ENCODE assay signal across 8 cellular contexts in the genomic region with DNA sequence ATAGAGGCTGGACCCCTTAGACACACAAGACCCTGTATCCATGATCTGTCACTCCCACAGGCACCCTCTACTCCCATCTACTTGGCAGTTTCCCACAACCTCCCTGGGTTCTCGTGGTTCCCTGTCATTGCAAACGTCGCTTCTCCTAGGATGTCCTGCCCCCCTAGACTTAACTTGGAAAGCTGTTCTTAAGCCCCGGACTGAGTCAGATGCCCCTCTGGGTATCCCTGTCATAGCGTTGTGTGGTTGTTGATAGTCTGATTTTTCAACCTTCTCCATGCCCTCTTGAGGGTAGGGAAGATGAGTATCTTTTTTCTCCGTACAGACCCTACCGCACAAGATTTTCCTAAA. TPM values are rescaled to one million over a fixed set of nuclear protein-coding genes. Genes with fewer than 3 reads are reported as not detected.
A peak's percentile ranks its signal among the peaks of the same experiment; 100 is the strongest.
DNase-seq lines count a peak whose midpoint lies in the region; ATAC-seq, FAIRE-seq and TF ChIP-seq lines count a peak whose summit lies in the region.

No MANE protein-coding gene starts in this region.

- no peak for TF ChIP-seq RAD21 in GM12878 (IDR thresholded peaks at IDR 0.05; ENCODE audit: insufficient read depth, low read depth, low read length)

- peak overlapping the region; percentile 58 for H3K4me2 ChIP-seq in KMS-11
- H3K4me2 ChIP-seq in GM12878 (ENCODE audit: control insufficient read depth, insufficient read depth) = peak overlapping the region; percentile 66

- no peak for FAIRE-seq in GM12878 (lab: Jason Lieb, UNC)

- TF ChIP-seq CTCF in KMS-11 (conservative IDR thresholded peaks at IDR 0.05; ENCODE audit: low read depth, low read length) (no peak), GM12878 (IDR thresholded peaks at IDR 0.05 in 2 of 3, conservative IDR thresholded peaks at IDR 0.05 in 1 of 3; ENCODE audit: control insufficient read depth in 2 of 3, extremely low read depth in 1 of 3, insufficient read depth in 1 of 3, low read depth in 3 of 3, low read length in 3 of 3) (no peak)

- no peaks in the 10 kb centered on the region for H3K27me3 Mint-ChIP-seq in activated CD8-positive, alpha-beta memory T cell treated with anti-CD3 and anti-CD28 coated beads, Interleukin-2, amount 10 ng/mL, durations not matched to agents 7 days and 5 days
- H3K27me3 Mint-ChIP-seq in memory B cell = no peaks in the 10 kb centered on the region

- H3K79me2 ChIP-seq in KMS-11 (ENCODE audit: insufficient read depth, low read depth) (peaks cover 40% of the 10 kb centered on the region), GM12878 (ENCODE audit: control insufficient read depth, insufficient read depth, low read length) (peaks cover 39% of the 10 kb centered on the region)

- intact Hi-C loops in GM12878 (cut with micrococcal nuclease; ENCODE audit: unreplicated experiment) = loop anchor here (5.0 kb wide), 2 partner anchors 100 to 125 kb away; a partner anchor contains a TSS

- H3K36me3 ChIP-seq in KMS-11 (ENCODE audit: insufficient read depth) (no peaks in the 10 kb centered on the region), GM12878 (ENCODE audit: control insufficient read depth in 2 of 2, insufficient read depth in 2 of 2, low read length in 1 of 2) (peaks cover 0 to 2% of the 10 kb centered on the region in 2 experiments; a peak in 3 of 4 replicates)

- SMC1A ChIA-PET in GM12878 (lab: Charles Lee; ENCODE audit: uncharacterized antibody, unreplicated experiment) = interaction anchor here (1.0 to 8.4 kb wide), 6 partner anchors 10 to 108 kb away, joined by 3 to 57 read pairs (median 4); no protein-coding TSS in a partner anchor

- no TSS peak for BruUV-seq in GM12878 (replicated peaks; lab: Mats Ljungman, UMichigan)

- H4K20me1 ChIP-seq in KMS-11 (ENCODE audit: insufficient read depth) (no peaks in the 10 kb centered on the region), GM12878 (ENCODE audit: control insufficient read depth, insufficient read depth) (no peaks in the 10 kb centered on the region; the same call in 1 of the 2 replicates)

- no peaks in the 10 kb centered on the region for H3K9me3 Mint-ChIP-seq in activated CD8-positive, alpha-beta memory T cell treated with anti-CD3 and anti-CD28 coated beads, Interleukin-2, amount 10 ng/mL, durations not matched to agents 7 days and 5 days (ENCODE audit: low read depth)
- no peaks in the 10 kb centered on the region for H3K9me3 Mint-ChIP-seq in memory B cell

- peak overlapping the region; percentile 87; the same call in 1 of the 2 replicates for H3K27ac ChIP-seq in KMS-11
- H3K27ac ChIP-seq in GM12878 (ENCODE audit: control insufficient read depth, insufficient read depth) = no peak overlapping the region; the same call in 1 of the 2 replicates

- ATAC-seq in activated CD8-positive, alpha-beta memory T cell treated with anti-CD3 and anti-CD28 coated beads, Interleukin-2, amount 10 ng/mL, durations not matched to agents 7 days and 5 days = peak; percentile 1
- ATAC-seq in GM12878 = peak; percentile 2
- ATAC-seq in memory B cell (ENCODE audit: low read depth) = no peak

- no peaks in the 10 kb centered on the region for H3K9me3 ChIP-seq in GM12878 (replicated peaks; ENCODE audit: control insufficient read depth, insufficient read depth, low read length)

- RAD21 ChIA-PET in GM12878 (lab: Charles Lee; ENCODE audit: unreplicated experiment) = interaction anchor here (1.8 to 4.4 kb wide), 2 partner anchors 61 to 85 kb away, joined by 12 to 32 read pairs; no protein-coding TSS in a partner anchor

- in situ Hi-C loops in GM12878 (cut with MboI) = loop anchor here (5.0 kb wide), 2 partner anchors 85 to 360 kb away; no protein-coding TSS in a partner anchor

- no peak for TF ChIP-seq EP300 in GM12878 (IDR thresholded peaks at IDR 0.05; ENCODE audit: borderline replicate concordance in 1 of 2, control insufficient read depth in 1 of 2, low read depth in 2 of 2, low read length in 2 of 2)

- H3K27me3 ChIP-seq in KMS-11 (ENCODE audit: insufficient read depth, low read depth) (no peaks in the 10 kb centered on the region), GM12878 (replicated peaks in 1 of 2; ENCODE audit: control insufficient read depth in 2 of 2, insufficient read depth in 2 of 2, low read length in 1 of 2) (no peaks in the 10 kb centered on the region)

- H3K9ac ChIP-seq in KMS-11 (peak overlapping the region; percentile 92; the same call in 1 of the 2 replicates), GM12878 (ENCODE audit: control insufficient read depth, insufficient read depth, low read length) (no peak overlapping the region; the same call in 1 of the 2 replicates)

- peak overlapping the region; percentile 81 for H3K4me3 Mint-ChIP-seq in activated CD8-positive, alpha-beta memory T cell treated with anti-CD3 and anti-CD28 coated beads, Interleukin-2, amount 10 ng/mL, durations not matched to agents 7 days and 5 days
- peak overlapping the region; percentile 0 for H3K4me3 Mint-ChIP-seq in memory B cell

- H3K36me3 Mint-ChIP-seq in activated CD8-positive, alpha-beta memory T cell treated with anti-CD3 and anti-CD28 coated beads, Interleukin-2, amount 10 ng/mL, durations not matched to agents 7 days and 5 days = peaks cover 26% of the 10 kb centered on the region
- peaks cover 7% of the 10 kb centered on the region for H3K36me3 Mint-ChIP-seq in memory B cell

- CTCF ChIA-PET in activated CD8-positive, alpha-beta memory T cell treated with anti-CD3 and anti-CD28 coated beads, Interleukin-2, amount 10 ng/mL, durations not matched to agents 7 days and 5 days (lab: Charles Lee) = interaction anchor here (1.3 to 3.5 kb wide), 12 partner anchors 8 to 359 kb away, joined by 3 to 12 read pairs (median 5); a partner anchor contains a TSS
- CTCF ChIA-PET in GM12878 (lab: Yijun Ruan, JAX) = interaction anchor here (0.7 to 8.0 kb wide), 7 partner anchors 34 to 158 kb away, joined by 3 to 95 read pairs (median 4); no protein-coding TSS in a partner anchor

- H3K4me3 ChIP-seq in KMS-11 (IDR thresholded peaks at IDR 0.05; ENCODE audit: insufficient read depth, low read depth, low read length) (no peak overlapping the region), GM12878 (peak overlapping the region; percentile 80)

- H2AFZ ChIP-seq in KMS-11 (ENCODE audit: low read depth) = no peak overlapping the region
- no peak overlapping the region; the same call in 1 of the 2 replicates for H2AFZ ChIP-seq in GM12878 (ENCODE audit: control insufficient read depth, low read depth, low read length)

- no peak for TF ChIP-seq POLR2A in GM12878 (IDR thresholded peaks at IDR 0.05; ENCODE audit: low read depth, low read length)

- H3K4me1 Mint-ChIP-seq in activated CD8-positive, alpha-beta memory T cell treated with anti-CD3 and anti-CD28 coated beads, Interleukin-2, amount 10 ng/mL, durations not matched to agents 7 days and 5 days = peaks cover 46% of the 10 kb centered on the region
- peaks cover 28% of the 10 kb centered on the region for H3K4me1 Mint-ChIP-seq in memory B cell

- peak overlapping the region; percentile 88 for H3K27ac Mint-ChIP-seq in activated CD8-positive, alpha-beta memory T cell treated with anti-CD3 and anti-CD28 coated beads, Interleukin-2, amount 10 ng/mL, durations not matched to agents 7 days and 5 days
- peak overlapping the region; percentile 56 for H3K27ac Mint-ChIP-seq in memory B cell

- H3K4me1 ChIP-seq in KMS-11 (ENCODE audit: low read depth, poor library complexity, severe bottlenecking) (peaks cover 63% of the 10 kb centered on the region), GM12878 (ENCODE audit: control insufficient read depth, insufficient read depth, low read length) (peaks cover 18% of the 10 kb centered on the region)

- POLR2A ChIA-PET in GM12878 (lab: Charles Lee) = interaction anchor here (0.6 to 3.2 kb wide), 3 partner anchors 9 to 310 kb away, joined by 3 to 21 read pairs (median 7); no protein-coding TSS in a partner anchor

- no peak for DNase-seq in activated CD8-positive, alpha-beta memory T cell treated with anti-CD3 and anti-CD28 coated beads, Interleukin-2, amount 10 ng/mL, durations not matched to agents 7 days and 5 days
- no peak for DNase-seq in activated CD8-positive, alpha-beta memory T cell treated with anti-CD3 and anti-CD28 coated beads, Interleukin-2, amount 50 U/mL, for 4 hours
- DNase-seq in GM12878 (ENCODE audit: low read depth, low spot score) = no peak
- no peak for DNase-seq in memory B cell (ENCODE audit: low spot score in 2 of 2)
- no peak for DNase-seq in kidney tubule cell (ENCODE audit: low spot score)
- no peak for DNase-seq in activated gamma-delta T cell treated with Interleukin-2 at 50 U/mL for 16 hours
- no peak for DNase-seq in DMS153 treated with DMSO at 0.1 percent for 48 hours (lab: John Stamatoyannopoulos, UW; ENCODE audit: unreplicated experiment)

- 19% methylated on average over 7 of the region's 7 CpGs for WGBS in GM12878 (ENCODE audit: insufficient coverage, insufficient replicate concordance, low lambda C conversion rate, missing lambda C conversion rate)

RNA-seq across cellular contexts. Expression of a gene that starts 11.8 kb away (rescaled TPM):
- total RNA-seq in activated CD8-positive, alpha-beta memory T cell treated with anti-CD3 and anti-CD28 coated beads, Interleukin-2, amount 10 ng/mL, durations not matched to agents 7 days and 5 days = 10 to 100 TPM; 61.4 to 77.6 TPM
- total RNA-seq in GM12878 (2013; cell fraction: nucleolus; rRNA removed) = 32.4 and 36.3 TPM in 2 replicates
- total RNA-seq in GM12878 (2014; rRNA removed) (69.0 and 78.6 TPM in 2 replicates), GM12878 (2014; rRNA removed; fragmentation: Illumina TruSeq; extraction: Trizol) (66.3 and 71.8 TPM in 2 replicates), GM12878 (2021) (79.4 and 86.2 TPM in 2 replicates)
- polyA plus RNA-seq in GM12878 (2011; ENCODE audit: low read depth) = 28.7 TPM
- polyA plus RNA-seq in GM12878 (2011; rRNA removed) (45.4 and 64.5 TPM in 2 replicates), GM12878 (2014; fragmentation: Illumina TruSeq; extraction: Trizol) (69.6 and 99.4 TPM in 2 replicates), GM12878 (2014; fragmentation: Nextera tagmentation; extraction: Ambion mirVana) (10 to 100 TPM in 1 of 2 experiments, 1 to 10 TPM in 1; 8.3 to 15.2 TPM), GM12878 (2014; rRNA removed) (77.5 and 85.3 TPM in 2 replicates), GM12878 (2016; fragmentation: Nextera tagmentation; extraction: Ambion mirVana) (10 to 100 TPM; 71.0 to 78.7 TPM)
- 76.0 and 79.8 TPM in 2 replicates for polyA plus RNA-seq in GM12878 (2011; cell fraction: cytosol; rRNA removed)
- polyA plus RNA-seq in GM12878 (2011; cell fraction: nucleus; rRNA removed) = 62.4 and 81.8 TPM in 2 replicates
- polyA plus RNA-seq in GM12878 (2012) = 35.2 and 39.0 TPM in 2 replicates
- 80.5 and 117 TPM in 2 replicates for polyA minus RNA-seq in GM12878 (2011; rRNA and poly(A)+ RNA removed)
- polyA minus RNA-seq in GM12878 (2011; cell fraction: cytosol; rRNA and poly(A)+ RNA removed) = 16.3 and 25.6 TPM in 2 replicates
- 12.7 and 28.6 TPM in 2 replicates for polyA minus RNA-seq in GM12878 (2011; cell fraction: nucleus; rRNA and poly(A)+ RNA removed)

RNA-seq across cellular contexts. Expression of a gene that starts 35.3 kb away (rescaled TPM):
- total RNA-seq in activated CD8-positive, alpha-beta memory T cell treated with anti-CD3 and anti-CD28 coated beads, Interleukin-2, amount 10 ng/mL, durations not matched to agents 7 days and 5 days = 10 to 100 TPM; 52.8 to 55.2 TPM
- 99.4 and 101 TPM in 2 replicates for total RNA-seq in GM12878 (2013; cell fraction: nucleolus; rRNA removed)
- total RNA-seq in GM12878 (2014; rRNA removed) (24.3 and 28.2 TPM in 2 replicates), GM12878 (2014; rRNA removed; fragmentation: Illumina TruSeq; extraction: Trizol) (26.2 and 29.5 TPM in 2 replicates), GM12878 (2021) (30.8 and 35.6 TPM in 2 replicates)
- 16.8 TPM for polyA plus RNA-seq in GM12878 (2011; ENCODE audit: low read depth)
- polyA plus RNA-seq in GM12878 (2011; rRNA removed) (60.7 and 67.0 TPM in 2 replicates), GM12878 (2014; fragmentation: Illumina TruSeq; extraction: Trizol) (28.5 and 34.3 TPM in 2 replicates), GM12878 (2014; fragmentation: Nextera tagmentation; extraction: Ambion mirVana) (10 to 100 TPM; 53.1 to 53.8 TPM), GM12878 (2014; rRNA removed) (25.8 and 34.3 TPM in 2 replicates), GM12878 (2016; fragmentation: Nextera tagmentation; extraction: Ambion mirVana) (10 to 100 TPM; 28.5 to 32.8 TPM)
- 35.3 and 40.9 TPM in 2 replicates for polyA plus RNA-seq in GM12878 (2011; cell fraction: cytosol; rRNA removed)
- polyA plus RNA-seq in GM12878 (2011; cell fraction: nucleus; rRNA removed) = 49.4 and 62.4 TPM in 2 replicates
- 26.9 and 27.2 TPM in 2 replicates for polyA plus RNA-seq in GM12878 (2012)
- polyA minus RNA-seq in GM12878 (2011; rRNA and poly(A)+ RNA removed) = 31.7 and 32.2 TPM in 2 replicates
- 13.1 and 13.7 TPM in 2 replicates for polyA minus RNA-seq in GM12878 (2011; cell fraction: cytosol; rRNA and poly(A)+ RNA removed)
- 18.9 and 26.8 TPM in 2 replicates for polyA minus RNA-seq in GM12878 (2011; cell fraction: nucleus; rRNA and poly(A)+ RNA removed)
